Comparison of ENCODE assay signal across 1 cellular context in genomic region chr12:102950107-102950949, GRCh38.
TF ChIP-seq lines count a peak whose summit lies in the region.

No MANE protein-coding gene starts in this region.

TF ChIP-seq in HepG2, 621 proteins besides CTCF, POLR2A, EP300 and RAD21 (continued from another document):
- no peak for TF ChIP-seq ZNF3 (CRISPR knock-in tag; IDR thresholded peaks at IDR 0.05)
- TF ChIP-seq ZFY (CRISPR knock-in tag; IDR thresholded peaks at IDR 0.05), result peak; percentile 63
- TF ChIP-seq MNT (IDR thresholded peaks at IDR 0.05), result peak; percentile 69
- TF ChIP-seq LCORL (IDR thresholded peaks at IDR 0.05), result no peak
- TF ChIP-seq LCORL (CRISPR knock-in tag; IDR thresholded peaks at IDR 0.05), result peak; percentile 37; the same call in 1 of the 2 replicates
